In genomic region chr16:4680673-4681470, GRCh38 we compare ENCODE assay signal across 2 cellular contexts.
TF ChIP-seq lines count a peak whose summit lies in the region.

No MANE protein-coding gene starts in this region.

TF ChIP-seq in IMR-90, 13 proteins besides CTCF, POLR2A, EP300 and RAD21:
- no peak for TF ChIP-seq FOS (IDR thresholded peaks at IDR 0.05; ENCODE audit: low read depth, low read length)

TF ChIP-seq in GM12878, 131 proteins besides CTCF, POLR2A, EP300 and RAD21:
- TF ChIP-seq NRF1 (conservative IDR thresholded peaks at IDR 0.05; ENCODE audit: low read depth, low read length) (no peak), BCLAF1 (IDR thresholded peaks at IDR 0.05) (no peak), YBX1 (IDR thresholded peaks at IDR 0.05) (no peak), TAF1 (IDR thresholded peaks at IDR 0.05; ENCODE audit: borderline replicate concordance, low read depth, low read length) (no peak)
- TF ChIP-seq, protein P1, sequence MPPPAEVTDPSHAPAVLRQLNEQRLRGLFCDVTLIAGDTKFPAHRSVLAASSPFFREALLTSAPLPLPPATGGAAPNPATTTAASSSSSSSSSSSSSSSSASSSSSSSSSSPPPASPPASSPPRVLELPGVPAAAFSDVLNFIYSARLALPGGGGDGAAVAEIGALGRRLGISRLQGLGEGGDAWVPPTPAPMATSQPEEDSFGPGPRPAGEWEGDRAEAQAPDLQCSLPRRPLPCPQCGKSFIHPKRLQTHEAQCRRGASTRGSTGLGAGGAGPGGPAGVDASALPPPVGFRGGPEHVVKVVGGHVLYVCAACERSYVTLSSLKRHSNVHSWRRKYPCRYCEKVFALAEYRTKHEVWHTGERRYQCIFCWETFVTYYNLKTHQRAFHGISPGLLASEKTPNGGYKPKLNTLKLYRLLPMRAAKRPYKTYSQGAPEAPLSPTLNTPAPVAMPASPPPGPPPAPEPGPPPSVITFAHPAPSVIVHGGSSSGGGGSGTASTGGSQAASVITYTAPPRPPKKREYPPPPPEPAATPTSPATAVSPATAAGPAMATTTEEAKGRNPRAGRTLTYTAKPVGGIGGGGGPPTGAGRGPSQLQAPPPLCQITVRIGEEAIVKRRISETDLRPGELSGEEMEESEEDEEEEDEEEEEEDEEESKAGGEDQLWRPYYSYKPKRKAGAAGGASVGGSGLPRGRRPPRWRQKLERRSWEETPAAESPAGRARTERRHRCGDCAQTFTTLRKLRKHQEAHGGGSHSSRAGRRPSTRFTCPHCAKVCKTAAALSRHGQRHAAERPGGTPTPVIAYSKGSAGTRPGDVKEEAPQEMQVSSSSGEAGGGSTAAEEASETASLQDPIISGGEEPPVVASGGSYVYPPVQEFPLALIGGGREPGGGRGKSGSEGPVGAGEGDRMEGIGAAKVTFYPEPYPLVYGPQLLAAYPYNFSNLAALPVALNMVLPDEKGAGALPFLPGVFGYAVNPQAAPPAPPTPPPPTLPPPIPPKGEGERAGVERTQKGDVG (CRISPR knock-in tag; IDR thresholded peaks at IDR 0.05) = no peak
